Comparison of ENCODE assay signal across 20 cellular contexts in genomic region chr15:96089396-96090058, GRCh38.
A peak's percentile ranks its signal among the peaks of the same experiment; 100 is the strongest.
DNase-seq lines count a peak whose midpoint lies in the region; ATAC-seq and TF ChIP-seq lines count a peak whose summit lies in the region.
"Had no signal": no experiment of that assay in that cellular context is flagged by ENCODE, and none has a peak within 500 bp of the region (broad histone marks: within the 10 kb centered on the region; RNA-seq: fewer than 3 reads in every experiment).

No MANE protein-coding gene starts in this region.

- DNase-seq in NT2/D1 (ENCODE audit: low read depth, low spot score) (no peak), T-helper 9 cell (no peak), upper lobe of left lung (no peak)
- DNase-seq: C1 segment of cervical spinal cord, HCEC 1CT, KBM-7, NCI-H1436, NCI-H2029 treated with DMSO at 0.1 percent for 48 hours, NCI-H2171 treated with DMSO at 0.1 percent for 48 hours, NCI-H446 treated with DMSO at 0.1 percent for 48 hours, NCI-H774, Peyer's patch, SHP77, T-helper 1 cell had no signal

- H3K9ac ChIP-seq in NT2/D1 (ENCODE audit: insufficient read length, low read depth) (peak overlapping the region; percentile 36), iPS-15b (ENCODE audit: low read depth, low read length) (no peak overlapping the region)

- ATAC-seq in GM18502 (IDR thresholded peaks at IDR 0.05; ENCODE audit: poor library complexity, unreplicated experiment), result peak; percentile 72
- peak; percentile 59 for ATAC-seq in HG02884 (IDR thresholded peaks at IDR 0.05; ENCODE audit: unreplicated experiment)
- no peak for ATAC-seq in HG02852 (IDR thresholded peaks at IDR 0.05; ENCODE audit: unreplicated experiment)
- no peak for ATAC-seq in upper lobe of left lung (ENCODE audit: low FRiP score in 2 of 2)
- ATAC-seq in HG03108 (IDR thresholded peaks at IDR 0.05; ENCODE audit: unreplicated experiment), result no peak
- ATAC-seq: SK-N-SH treated with all-trans-retinoic acid at 6 μM for 48 hours had no signal

- H3K27me3 ChIP-seq in NT2/D1 (ENCODE audit: insufficient read depth, insufficient read length), result no peaks in the 10 kb centered on the region
- peaks cover 92% of the 10 kb centered on the region for H3K27me3 ChIP-seq in iPS-15b (ENCODE audit: control insufficient read depth, insufficient read depth, low read length)
- no peaks in the 10 kb centered on the region for H3K27me3 ChIP-seq in upper lobe of left lung
- H3K27me3 ChIP-seq: Peyer's patch had no signal

- 65 to 71% methylated on average over 11 of the region's 11 CpGs for WGBS in upper lobe of left lung, 2 donors

- TF ChIP-seq CTCF in upper lobe of left lung (IDR thresholded peaks at IDR 0.05), result no peak

- no peaks in the 10 kb centered on the region for H3K36me3 ChIP-seq in NT2/D1 (ENCODE audit: insufficient read depth, insufficient read length, low read length)
- H3K36me3 ChIP-seq in iPS-15b (ENCODE audit: control insufficient read depth, insufficient read depth, low read length), result no peaks in the 10 kb centered on the region
- no peaks in the 10 kb centered on the region for H3K36me3 ChIP-seq in upper lobe of left lung
- H3K36me3 ChIP-seq: Peyer's patch had no signal

- H3K9me3 ChIP-seq in NT2/D1 (ENCODE audit: insufficient read depth, low read length) (no peaks in the 10 kb centered on the region), iPS-15b (ENCODE audit: control insufficient read depth, insufficient read depth, low read length) (no peaks in the 10 kb centered on the region), upper lobe of left lung (no peaks in the 10 kb centered on the region)
- H3K9me3 ChIP-seq: Peyer's patch had no signal

- no peak for TF ChIP-seq POLR2A in upper lobe of left lung (IDR thresholded peaks at IDR 0.05)

- no peak overlapping the region for H3K4me3 ChIP-seq in NT2/D1 (ENCODE audit: insufficient read length, low read depth)
- peak overlapping the region; percentile 15 for H3K4me3 ChIP-seq in iPS-15b (ENCODE audit: low read depth, low read length)
- no peak overlapping the region for H3K4me3 ChIP-seq in upper lobe of left lung
- H3K4me3 ChIP-seq: Peyer's patch had no signal

- H3K27ac ChIP-seq in upper lobe of left lung, result no peak overlapping the region
- H3K27ac ChIP-seq: Peyer's patch had no signal

- no peak for TF ChIP-seq EP300 in upper lobe of left lung (IDR thresholded peaks at IDR 0.05)

- peaks cover 4% of the 10 kb centered on the region for H3K4me1 ChIP-seq in NT2/D1 (ENCODE audit: insufficient read depth, insufficient read length)
- peaks cover 22% of the 10 kb centered on the region for H3K4me1 ChIP-seq in iPS-15b (ENCODE audit: control insufficient read depth, insufficient read depth, low read length)
- peaks cover 0 to 3% (median 0%) of the 10 kb centered on the region in 4 donors for H3K4me1 ChIP-seq in upper lobe of left lung
- H3K4me1 ChIP-seq: Peyer's patch had no signal

Comparison
In these comparisons a context has a peak if more than half of its experiments do, and no peak if none do; other contexts are left out.
1. ATAC-seq: peak in GM18502 (single experiment) and HG02884 (single experiment); none in HG02852 (single experiment), upper lobe of left lung (0 of 2) and HG03108 (single experiment).